1 cellular context compared by ENCODE assay signal in genomic region chr12:123519151-123520001, GRCh38.
TF ChIP-seq lines count a peak whose summit lies in the region.

No MANE protein-coding gene starts in this region.

TF ChIP-seq in SK-N-SH treated with all-trans-retinoic acid at 6 μM for 48 hours, 23 proteins besides CTCF, POLR2A, EP300 and RAD21 (continued from another document):
- no peak for TF ChIP-seq POU6F1 (CRISPR knock-in tag; IDR thresholded peaks at IDR 0.05; ENCODE audit: borderline replicate concordance, low read depth)
